Comparison of ENCODE assay signal across 20 cellular contexts in genomic region chr9:121836382-121836885, GRCh38.
"Had no signal": no experiment of that assay in that cellular context is flagged by ENCODE, and none has a peak within 500 bp of the region (broad histone marks: within the 10 kb centered on the region; RNA-seq: fewer than 3 reads in every experiment).

No MANE protein-coding gene starts in this region.

- H3K9me3 Mint-ChIP-seq: activated B cell treated with CpG ODN at 0.5 μM for 24 hours; activated naive CD4-positive, alpha-beta T cell treated with anti-CD3 and anti-CD28 coated beads for 36 hours; activated T-cell treated with anti-CD3 and anti-CD28 coated beads, Interleukin-2, amount 50 U/mL, for 24 hours; activated T-helper 2 cell treated with anti-CD3 and anti-CD28 coated beads, Interferon-gamma antibody, Interleukin-2, Interleukin-4, amounts not matched to agents 10 μg/mL and 5 μg/mL and 100 μg/mL, durations not matched to agents 14 hours and 24 hours and 36 hours; naive thymus-derived CD8-positive, alpha-beta T cell had no signal

- H3K27ac ChIP-seq: ascending aorta, esophagus muscularis mucosa, gastroesophageal sphincter, heart left ventricle, pancreas, tibial nerve had no signal

- H3K36me3 Mint-ChIP-seq: naive thymus-derived CD8-positive, alpha-beta T cell had no signal

- H3K27me3 ChIP-seq: ascending aorta, esophagus muscularis mucosa, gastroesophageal sphincter, heart left ventricle, pancreas, tibial nerve had no signal

- H3K27me3 Mint-ChIP-seq: activated B cell treated with CpG ODN at 0.5 μM for 24 hours; activated T-cell treated with anti-CD3 and anti-CD28 coated beads, Interleukin-2, amount 50 U/mL, for 24 hours; naive thymus-derived CD8-positive, alpha-beta T cell had no signal

- DNase-seq: activated B cell treated with CpG ODN at 0.5 μM for 24 hours; activated naive CD4-positive, alpha-beta T cell treated with anti-CD3 and anti-CD28 coated beads for 36 hours; activated T-cell treated with anti-CD3 and anti-CD28 coated beads, Interleukin-2, amount 50 U/mL, for 24 hours; effector CD8-positive, alpha-beta T cell; kidney glomerular epithelial cell; mesenchymal stem cell; naive thymus-derived CD8-positive, alpha-beta T cell; SHP77 treated with DMSO at 0.1 percent for 48 hours; stimulated activated CD4-positive, alpha-beta T cell treated with anti-CD3 and anti-CD28 coated beads, Interleukin-1b, Interleukin-23, amount 100 ng/mL, for 48 hours; stimulated activated CD8-positive, alpha-beta memory T cell treated with anti-CD3 and anti-CD28 coated beads, Interleukin-4, amount 100 ng/mL, for 48 hours; stimulated activated naive CD4-positive, alpha-beta T cell; T-helper 1 cell; T-helper 9 cell had no signal

- ATAC-seq: gastroesophageal sphincter; heart left ventricle; naive thymus-derived CD8-positive, alpha-beta T cell; pancreas had no signal

- H3K9me3 ChIP-seq: ascending aorta, esophagus muscularis mucosa, gastroesophageal sphincter, heart left ventricle, pancreas, tibial nerve had no signal

- H3K4me1 ChIP-seq: ascending aorta, pancreas, tibial nerve had no signal

- H3K4me3 Mint-ChIP-seq: activated B cell treated with CpG ODN at 0.5 μM for 24 hours; activated naive CD4-positive, alpha-beta T cell treated with anti-CD3 and anti-CD28 coated beads for 36 hours; activated T-cell treated with anti-CD3 and anti-CD28 coated beads, Interleukin-2, amount 50 U/mL, for 24 hours; naive thymus-derived CD8-positive, alpha-beta T cell had no signal

- H3K4me3 ChIP-seq: ascending aorta, esophagus muscularis mucosa, gastroesophageal sphincter, heart left ventricle, pancreas, tibial nerve had no signal

- H3K36me3 ChIP-seq: heart left ventricle, pancreas, tibial nerve had no signal

- H3K4me1 Mint-ChIP-seq: naive thymus-derived CD8-positive, alpha-beta T cell had no signal

- H3K27ac Mint-ChIP-seq: activated B cell treated with CpG ODN at 0.5 μM for 24 hours; activated naive CD4-positive, alpha-beta T cell treated with anti-CD3 and anti-CD28 coated beads for 36 hours; activated T-cell treated with anti-CD3 and anti-CD28 coated beads, Interleukin-2, amount 50 U/mL, for 24 hours; activated T-helper 2 cell treated with anti-CD3 and anti-CD28 coated beads, Interferon-gamma antibody, Interleukin-2, Interleukin-4, amounts not matched to agents 10 μg/mL and 5 μg/mL and 100 μg/mL, durations not matched to agents 14 hours and 24 hours and 36 hours; naive thymus-derived CD8-positive, alpha-beta T cell had no signal
